ENCODE assay signal across 8 cellular contexts in genomic region chr11:35237860-35238715, GRCh38.
DNase-seq lines count a peak whose midpoint lies in the region; FAIRE-seq and TF ChIP-seq lines count a peak whose summit lies in the region.

No MANE protein-coding gene starts in this region.

- H3K27me3 Mint-ChIP-seq in endothelial cell (ENCODE audit: unreplicated experiment): no peaks in the 10 kb centered on the region

- TF ChIP-seq CTCF in VCaP (conservative IDR thresholded peaks at IDR 0.05) (peak; percentile 68), endothelial cell (IDR thresholded peaks at IDR 0.05; ENCODE audit: unreplicated experiment) (peak; percentile 91), neural cell (IDR thresholded peaks at IDR 0.05; ENCODE audit: poor library complexity, severe bottlenecking) (peak; percentile 49)

- no peaks in the 10 kb centered on the region for H3K36me3 ChIP-seq in neural cell (ENCODE audit: insufficient read depth, low read length)

- H3K27me3 ChIP-seq in neural cell (ENCODE audit: insufficient read depth, low read depth, low read length): no peaks in the 10 kb centered on the region

- peak; percentile 41 for DNase-seq in activated gamma-delta T cell treated with Interleukin-2 at 50 U/mL for 16 hours
- no peak for DNase-seq in activated gamma-delta T cell (lab: John Stamatoyannopoulos, UW)
- peak; percentile 40 for DNase-seq in NCI-H187 treated with DMSO at 0.1 percent for 48 hours (lab: John Stamatoyannopoulos, UW)
- peak; percentile 57 for DNase-seq in endothelial cell (ENCODE audit: low spot score)
- no peak for DNase-seq in COLO829 (ENCODE audit: low spot score)
- DNase-seq in frontal cortex (ENCODE audit: low spot score in 2 of 2): no peak

- H3K27ac ChIP-seq in VCaP (no peak overlapping the region), neural cell (ENCODE audit: low read length) (no peak overlapping the region)

- H3K9me2 ChIP-seq in neural cell (ENCODE audit: insufficient read depth, low read length): no peaks in the 10 kb centered on the region

- no peak overlapping the region for H3K27ac Mint-ChIP-seq in endothelial cell (ENCODE audit: unreplicated experiment)

- H3K4me3 Mint-ChIP-seq in endothelial cell (ENCODE audit: unreplicated experiment): no peak overlapping the region

- FAIRE-seq in frontal cortex (lab: Jason Lieb, UNC): no peak

- H3K4me1 Mint-ChIP-seq in endothelial cell (ENCODE audit: unreplicated experiment): peaks cover 3% of the 10 kb centered on the region

- H3K9me3 Mint-ChIP-seq in endothelial cell (ENCODE audit: unreplicated experiment): no peaks in the 10 kb centered on the region

- no peaks in the 10 kb centered on the region for H3K9me3 ChIP-seq in neural cell (ENCODE audit: low read length)

- H3K4me2 ChIP-seq in neural cell (ENCODE audit: low read length): no peak overlapping the region

- TF ChIP-seq RAD21 in neural cell (conservative IDR thresholded peaks at IDR 0.05): peak; percentile 41

- no peak overlapping the region for H3K9ac ChIP-seq in neural cell (ENCODE audit: low read length)

- H3K79me2 ChIP-seq in neural cell (replicated peaks; ENCODE audit: insufficient read depth, low read length): no peaks in the 10 kb centered on the region

- TF ChIP-seq EP300 in neural cell (conservative IDR thresholded peaks at IDR 0.05; ENCODE audit: poor library complexity, severe bottlenecking): no peak

- no peaks in the 10 kb centered on the region for H3K36me3 Mint-ChIP-seq in endothelial cell (ENCODE audit: low read depth, unreplicated experiment)

- H2AFZ ChIP-seq in neural cell (ENCODE audit: low read depth, low read length): no peak overlapping the region

- H3F3A ChIP-seq in neural cell (ENCODE audit: insufficient read depth, low read length, poor library complexity, severe bottlenecking): no peaks in the 10 kb centered on the region

- no peaks in the 10 kb centered on the region for H4K20me1 ChIP-seq in neural cell (ENCODE audit: insufficient read depth)

- no peak overlapping the region for H3K4me3 ChIP-seq in neural cell (ENCODE audit: low read length)

TF ChIP-seq in neural cell, 6 proteins besides CTCF, POLR2A, EP300 and RAD21:
- TF ChIP-seq TAF1 (IDR thresholded peaks at IDR 0.05; ENCODE audit: low read depth) (no peak), SMC3 (conservative IDR thresholded peaks at IDR 0.05; ENCODE audit: poor library complexity) (peak; percentile 41), POLR2AphosphoS5 (IDR thresholded peaks at IDR 0.05) (no peak)
TF ChIP-seq in neural cell: peak in this region for 1.

Comparison
In these comparisons a context has a peak if more than half of its experiments do, and no peak if none do; other contexts are left out.
1. DNase-seq: peak in activated gamma-delta T cell treated with Interleukin-2 at 50 U/mL for 16 hours (single experiment), NCI-H187 treated with DMSO at 0.1 percent for 48 hours (single experiment) and endothelial cell (single experiment); none in activated gamma-delta T cell (single experiment), COLO829 (single experiment) and frontal cortex (0 of 2).
2. Peak in every context shown above with its lines, with median percentiles within 50 percentile points of each other: CTCF ChIP-seq.